In genomic region chr11:133300666-133301065, GRCh38 we compare ENCODE assay signal across 24 cellular contexts.
"Had no signal": no experiment of that assay in that cellular context is flagged by ENCODE, and none has a peak within 500 bp of the region (broad histone marks: within the 10 kb centered on the region; RNA-seq: fewer than 3 reads in every experiment).

No MANE protein-coding gene starts in this region.

- DNase-seq: stimulated activated CD4-positive, alpha-beta T cell treated with anti-CD3 and anti-CD28 coated beads, Interleukin-2, amount 100 ng/mL, for 48 hours; stimulated activated CD4-positive, alpha-beta T cell treated with anti-CD3 and anti-CD28 coated beads, Interleukin-4, amount 100 ng/mL, for 1 hour; stimulated activated CD4-positive, alpha-beta T cell treated with anti-CD3 and anti-CD28 coated beads, Interleukin-4, amount 100 ng/mL, for 24 hours; stimulated activated CD4-positive, alpha-beta T cell treated with anti-CD3 and anti-CD28 coated beads, Interleukin-4, amount 100 ng/mL, for 4 hours; stimulated activated CD8-positive, alpha-beta memory T cell treated with anti-CD3 and anti-CD28 coated beads, Interleukin-4, amount 100 ng/mL, for 48 hours; stimulated activated naive B cell treated with anti-CD40 and anti-IgM and Interleukin-4, amounts not matched to agents 10 μg/mL and 1 μg/mL and 100 μg/mL, for 72 hours; stimulated activated naive CD4-positive, alpha-beta T cell; stimulated activated naive CD4-positive, alpha-beta T cell treated with Interleukin-2 at 50 U/mL for 16 hours; stimulated activated naive CD8-positive, alpha-beta T cell treated with anti-CD3 and anti-CD28 coated beads, Interleukin-15, amount 100 ng/mL, for 72 hours; stimulated activated naive CD8-positive, alpha-beta T cell treated with anti-CD3 and anti-CD28 coated beads, Interleukin-15, Interleukin-2, amounts not matched to agents 100 U/mL and 50 U/mL, for 24 hours; stomach; substantia nigra; testis; thyroid gland; tibial artery; transverse colon; trophoblast cell; upper lobe of left lung; upper lobe of right lung; uterus had no signal

- H3K4me1 ChIP-seq: stomach, suprapubic skin, testis, thyroid gland, tibial artery, tibial nerve, transverse colon, upper lobe of left lung, upper lobe of right lung, uterus, vagina had no signal

- H3K27ac ChIP-seq: stomach, suprapubic skin, testis, thoracic aorta, thyroid gland, tibial artery, tibial nerve, transverse colon, upper lobe of left lung, upper lobe of right lung, uterus, vagina had no signal

- H3K27me3 ChIP-seq: stomach, suprapubic skin, testis, thyroid gland, tibial artery, tibial nerve, transverse colon, upper lobe of left lung, upper lobe of right lung, uterus, vagina had no signal

- H3K9me3 ChIP-seq: stomach, suprapubic skin, testis, thoracic aorta, thyroid gland, tibial artery, tibial nerve, transverse colon, upper lobe of left lung, upper lobe of right lung, uterus, vagina had no signal

- H3K36me3 ChIP-seq: stomach, suprapubic skin, thoracic aorta, thyroid gland, tibial artery, tibial nerve, transverse colon, upper lobe of left lung, upper lobe of right lung, uterus, vagina had no signal

- H3K4me3 ChIP-seq: stomach, suprapubic skin, testis, thoracic aorta, thyroid gland, tibial artery, tibial nerve, transverse colon, upper lobe of left lung, upper lobe of right lung, uterus, vagina had no signal
